Comparison of ENCODE assay signal across 11 cellular contexts in genomic region chr4:78143634-78144033, GRCh38.
"Had no signal": no experiment of that assay in that cellular context is flagged by ENCODE, and none has a peak within 500 bp of the region (broad histone marks: within the 10 kb centered on the region; RNA-seq: fewer than 3 reads in every experiment).

No MANE protein-coding gene starts in this region.

- H3K4me3 ChIP-seq: GM23248, GM23338, HAP-1 had no signal

- H3K9me3 ChIP-seq: HAP-1 had no signal

- DNase-seq: GM23248, GOT3, H7, H9, HCEC 1CT, HFFc6 had no signal

- ATAC-seq: GM23338, HCT116 had no signal

- H3K9ac ChIP-seq: GM23248 had no signal

- H3K27ac ChIP-seq: GM23248 had no signal

- H3K4me2 ChIP-seq: GM23338 had no signal

- FAIRE-seq: H1, H54 had no signal

- H2AFZ ChIP-seq: GM23248, GM23338 had no signal

- H3K36me3 ChIP-seq: HAP-1 had no signal

- H3K4me1 ChIP-seq: HAP-1 had no signal
